9 cellular contexts compared by ENCODE assay signal in the genomic region with DNA sequence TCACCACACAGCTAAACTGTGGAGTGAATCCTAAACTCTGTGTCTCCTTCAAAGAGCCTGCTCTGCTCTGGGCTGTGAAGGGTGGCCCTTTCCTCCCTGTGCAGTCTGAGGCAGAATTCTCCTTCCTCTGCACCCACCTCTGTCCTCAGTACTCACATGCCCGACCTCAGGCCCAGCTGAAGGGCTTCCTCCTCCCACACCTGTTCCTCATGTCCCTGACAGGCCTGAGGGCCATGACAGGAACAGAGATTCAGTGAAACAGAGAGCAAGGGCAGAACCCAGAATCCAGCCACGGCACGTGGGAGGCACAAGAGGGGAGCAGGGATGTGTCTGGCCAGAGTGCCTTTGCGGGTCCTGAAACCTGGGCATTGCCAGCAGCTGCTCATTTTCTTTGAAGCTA.
DNase-seq lines count a peak whose midpoint lies in the region; ATAC-seq, FAIRE-seq and TF ChIP-seq lines count a peak whose summit lies in the region.
"Had no signal": no experiment of that assay in that cellular context is flagged by ENCODE, and none has a peak within 500 bp of the region (broad histone marks: within the 10 kb centered on the region; RNA-seq: fewer than 3 reads in every experiment).

No MANE protein-coding gene starts in this region.

- no peak overlapping the region for H3K27ac Mint-ChIP-seq in stimulated activated effector memory CD8-positive, alpha-beta T cell treated with anti-CD3 and anti-CD28 coated beads, Interleukin-12 subunit alpha, Interleukin-12 subunit beta, amount 100 ng/mL, for 72 hours

- peak; percentile 14 for FAIRE-seq in GM19239 (lab: Jason Lieb, UNC)

- no peaks in the 10 kb centered on the region for H3K9me3 Mint-ChIP-seq in stimulated activated effector memory CD8-positive, alpha-beta T cell treated with anti-CD3 and anti-CD28 coated beads, Interleukin-12 subunit alpha, Interleukin-12 subunit beta, amount 100 ng/mL, for 72 hours

- TF ChIP-seq CTCF in RWPE1 (conservative IDR thresholded peaks at IDR 0.05; ENCODE audit: low read depth), result no peak

- CTCF ChIA-PET in RWPE1 (lab: Yijun Ruan, JAX), result interaction anchor here (0.6 kb wide), 1 partner anchor 19 kb away, joined by 4 read pairs; no protein-coding TSS in a partner anchor

- H3K36me3 Mint-ChIP-seq in stimulated activated effector memory CD8-positive, alpha-beta T cell treated with anti-CD3 and anti-CD28 coated beads, Interleukin-12 subunit alpha, Interleukin-12 subunit beta, amount 100 ng/mL, for 72 hours, result no peaks in the 10 kb centered on the region

- H3K4me3 Mint-ChIP-seq in stimulated activated effector memory CD8-positive, alpha-beta T cell treated with anti-CD3 and anti-CD28 coated beads, Interleukin-12 subunit alpha, Interleukin-12 subunit beta, amount 100 ng/mL, for 72 hours, result no peak overlapping the region
- H3K4me3 Mint-ChIP-seq: activated naive CD4-positive, alpha-beta T cell treated with anti-CD3 and anti-CD28 coated beads, Interleukin-2, amount 10 ng/mL, durations not matched to agents 7 days and 5 days had no signal

- ATAC-seq in HG02798 (IDR thresholded peaks at IDR 0.05; ENCODE audit: poor library complexity, unreplicated experiment) (peak; percentile 69), HG02970 (IDR thresholded peaks at IDR 0.05; ENCODE audit: low FRiP score, unreplicated experiment) (no peak)
- ATAC-seq in stimulated activated effector memory CD8-positive, alpha-beta T cell treated with anti-CD3 and anti-CD28 coated beads, Interleukin-12 subunit alpha, Interleukin-12 subunit beta, amount 100 ng/mL, for 72 hours, result peak; percentile 60

- H3K4me1 Mint-ChIP-seq in stimulated activated effector memory CD8-positive, alpha-beta T cell treated with anti-CD3 and anti-CD28 coated beads, Interleukin-12 subunit alpha, Interleukin-12 subunit beta, amount 100 ng/mL, for 72 hours, result peaks cover 11% of the 10 kb centered on the region

- peak overlapping the region; percentile 19; the same call in 1 of the 2 replicates for H3K27ac ChIP-seq in RWPE1

- POLR2A ChIA-PET in RWPE1 (lab: Yijun Ruan, JAX; ENCODE audit: low non-redundant PET), result no interaction called here

- DNase-seq in GM19239 (ENCODE audit: insufficient read length, low spot score) (no peak), RWPE1 (ENCODE audit: low spot score) (no peak), hippocampal formation (lab: John Stamatoyannopoulos, UW) (no peak), NCI-H526 (lab: John Stamatoyannopoulos, UW) (no peak), GOT3 (lab: John Stamatoyannopoulos, UW) (no peak)
- no peak for DNase-seq in stimulated activated effector memory CD8-positive, alpha-beta T cell treated with anti-CD3 and anti-CD28 coated beads, Interleukin-12 subunit alpha, Interleukin-12 subunit beta, amount 100 ng/mL, for 72 hours (ENCODE audit: low spot score in 2 of 2)
- DNase-seq: activated naive CD4-positive, alpha-beta T cell treated with anti-CD3 and anti-CD28 coated beads, Interleukin-2, amount 10 ng/mL, durations not matched to agents 7 days and 5 days had no signal
